1 cellular context compared by ENCODE assay signal in the genomic region with DNA sequence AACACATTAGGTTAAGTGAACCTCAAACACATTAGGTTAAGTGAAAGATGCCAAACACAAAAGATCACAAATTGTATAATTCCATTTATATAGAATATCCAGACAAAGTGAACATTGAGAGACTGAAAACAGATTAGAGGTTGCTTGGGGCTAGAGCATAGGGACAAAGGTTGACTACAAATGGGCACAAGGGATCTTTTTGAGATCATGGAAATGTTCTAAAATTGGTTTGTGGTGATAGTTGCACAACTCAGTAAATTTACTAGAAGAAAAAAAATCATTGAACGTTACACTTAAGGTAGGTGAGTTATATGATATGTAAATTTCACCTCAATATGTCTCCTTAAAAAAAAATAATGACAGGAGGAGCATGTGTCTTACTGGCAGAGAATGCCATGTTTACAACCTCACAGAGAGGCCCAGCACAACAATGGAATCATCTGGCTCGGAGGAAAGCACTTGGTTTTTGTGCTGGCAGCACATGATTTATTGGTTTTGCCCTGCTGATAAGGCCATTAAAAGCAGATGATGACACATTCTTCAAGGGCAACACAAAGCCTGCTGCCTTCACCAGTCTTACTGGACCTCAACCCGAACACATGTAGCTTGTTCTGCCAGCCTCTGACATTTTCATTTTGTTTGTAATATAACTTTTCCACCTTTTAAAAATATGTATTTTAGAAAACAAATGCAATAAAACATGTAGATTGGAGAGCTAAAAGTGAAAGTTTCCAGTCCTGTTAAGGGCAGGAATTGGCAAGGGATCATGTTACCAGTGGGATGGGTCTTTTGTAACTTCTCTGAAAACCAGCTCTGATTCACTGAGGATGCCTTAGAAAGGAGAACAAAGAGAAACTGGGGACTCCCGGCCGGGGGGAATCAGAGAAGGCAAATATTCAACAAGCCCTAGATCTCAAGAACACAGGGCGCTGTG.
A peak's percentile ranks its signal among the peaks of the same experiment; 100 is the strongest.
TF ChIP-seq lines count a peak whose summit lies in the region.

No MANE protein-coding gene starts in this region.

TF ChIP-seq in K562, 482 proteins besides CTCF, POLR2A, EP300 and RAD21 (continued from another document and continues in another):
- TF ChIP-seq SRSF3 (IDR thresholded peaks at IDR 0.05; ENCODE audit: insufficient read depth, low read length) (no peak), RBM34 (IDR thresholded peaks at IDR 0.05; ENCODE audit: borderline replicate concordance, insufficient read depth, low read length) (no peak), SMAD3 (CRISPR knock-in tag; conservative IDR thresholded peaks at IDR 0.05) (peak; percentile 39; the same call in 1 of the 2 replicates), ARHGAP35 (IDR thresholded peaks at IDR 0.05; ENCODE audit: partially characterized antibody) (no peak), CTBP1 (IDR thresholded peaks at IDR 0.05; ENCODE audit: borderline replicate concordance) (peak; percentile 62; the same call in 1 of the 2 replicates), FOXJ2 (tag; IDR thresholded peaks at IDR 0.05) (peak; percentile 82; the same call in 1 of the 2 replicates), TEAD4 (IDR thresholded peaks at IDR 0.05; ENCODE audit: low read length) (peak; percentile 30; the same call in 1 of the 2 replicates), TEAD4 (CRISPR knock-in tag; IDR thresholded peaks at IDR 0.05; ENCODE audit: borderline replicate concordance) (no peak), ZNF766 (CRISPR knock-in tag; conservative IDR thresholded peaks at IDR 0.05) (peak; percentile 89; the same call in 1 of the 2 replicates), SMARCA4 (IDR thresholded peaks at IDR 0.05) (peak; percentile 48; the same call in 1 of the 2 replicates), LCOR (CRISPR knock-in tag; IDR thresholded peaks at IDR 0.05) (no peak), ZBED1 (IDR thresholded peaks at IDR 0.05) (no peak), PHF8 (IDR thresholded peaks at IDR 0.05; ENCODE audit: borderline replicate concordance, low read length) (no peak), SIN3A (IDR thresholded peaks at IDR 0.05; ENCODE audit: borderline replicate concordance in 2 of 2, control insufficient read depth in 1 of 2, low read depth in 2 of 2, low read length in 2 of 2) (no peak), SP1 (CRISPR knock-in tag; IDR thresholded peaks at IDR 0.05) (no peak), MCM7 (IDR thresholded peaks at IDR 0.05) (no peak), TAF7 (tag; IDR thresholded peaks at IDR 0.05) (no peak), FOXA3 (CRISPR knock-in tag; conservative IDR thresholded peaks at IDR 0.05 in 1 of 2, IDR thresholded peaks at IDR 0.05 in 1 of 2) (no peak), ZNF3 (CRISPR knock-in tag; IDR thresholded peaks at IDR 0.05) (no peak), CEBPG (CRISPR knock-in tag; IDR thresholded peaks at IDR 0.05) (no peak), CEBPG (tag; conservative IDR thresholded peaks at IDR 0.05 in 1 of 2, IDR thresholded peaks at IDR 0.05 in 1 of 2) (peak; percentile 88 to 89), PTBP1 (IDR thresholded peaks at IDR 0.05; ENCODE audit: low read depth, low read length) (no peak), OTX1 (CRISPR knock-in tag; IDR thresholded peaks at IDR 0.05) (no peak), ZNF444 (CRISPR knock-in tag; IDR thresholded peaks at IDR 0.05) (no peak), TBP (optimal IDR thresholded peaks at IDR 0.05; ENCODE audit: low read depth, low read length) (no peak), NR2C2 (CRISPR knock-in tag; IDR thresholded peaks at IDR 0.05) (no peak), NR2C2 (tag; IDR thresholded peaks at IDR 0.05) (peak; percentile 19; the same call in 1 of the 2 replicates), ZNF324 (CRISPR knock-in tag; IDR thresholded peaks at IDR 0.05) (no peak), SMARCC2 (IDR thresholded peaks at IDR 0.05; ENCODE audit: low read depth) (no peak), NFE2L1 (tag; IDR thresholded peaks at IDR 0.05; ENCODE audit: borderline replicate concordance, low read depth) (no peak), ZNF212 (CRISPR knock-in tag; IDR thresholded peaks at IDR 0.05) (0 out of 2 replicates have a peak, but pooled peaks have one; percentile 46), PRMT5 (CRISPR knock-in tag; IDR thresholded peaks at IDR 0.05) (no peak), ZKSCAN3 (CRISPR knock-in tag; IDR thresholded peaks at IDR 0.05) (no peak), RBM25 (IDR thresholded peaks at IDR 0.05; ENCODE audit: low read depth, low read length, severe bottlenecking) (no peak), ZNF589 (CRISPR knock-in tag; IDR thresholded peaks at IDR 0.05; ENCODE audit: low read depth) (peak; percentile 93), ZC3H11A (IDR thresholded peaks at IDR 0.05; ENCODE audit: low read depth, low read length) (no peak), CBX5 (IDR thresholded peaks at IDR 0.05; ENCODE audit: borderline replicate concordance, low read depth) (no peak), SNIP1 (IDR thresholded peaks at IDR 0.05; ENCODE audit: low read depth) (no peak), COPS2 (conservative IDR thresholded peaks at IDR 0.05) (no peak)
- TF ChIP-seq, protein P1, sequence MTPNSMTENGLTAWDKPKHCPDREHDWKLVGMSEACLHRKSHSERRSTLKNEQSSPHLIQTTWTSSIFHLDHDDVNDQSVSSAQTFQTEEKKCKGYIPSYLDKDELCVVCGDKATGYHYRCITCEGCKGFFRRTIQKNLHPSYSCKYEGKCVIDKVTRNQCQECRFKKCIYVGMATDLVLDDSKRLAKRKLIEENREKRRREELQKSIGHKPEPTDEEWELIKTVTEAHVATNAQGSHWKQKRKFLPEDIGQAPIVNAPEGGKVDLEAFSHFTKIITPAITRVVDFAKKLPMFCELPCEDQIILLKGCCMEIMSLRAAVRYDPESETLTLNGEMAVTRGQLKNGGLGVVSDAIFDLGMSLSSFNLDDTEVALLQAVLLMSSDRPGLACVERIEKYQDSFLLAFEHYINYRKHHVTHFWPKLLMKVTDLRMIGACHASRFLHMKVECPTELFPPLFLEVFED (CRISPR knock-in tag; conservative IDR thresholded peaks at IDR 0.05): no peak
- TF ChIP-seq, protein P2, sequence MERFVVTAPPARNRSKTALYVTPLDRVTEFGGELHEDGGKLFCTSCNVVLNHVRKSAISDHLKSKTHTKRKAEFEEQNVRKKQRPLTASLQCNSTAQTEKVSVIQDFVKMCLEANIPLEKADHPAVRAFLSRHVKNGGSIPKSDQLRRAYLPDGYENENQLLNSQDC (CRISPR knock-in tag; IDR thresholded peaks at IDR 0.05): no peak
- TF ChIP-seq, protein P3, sequence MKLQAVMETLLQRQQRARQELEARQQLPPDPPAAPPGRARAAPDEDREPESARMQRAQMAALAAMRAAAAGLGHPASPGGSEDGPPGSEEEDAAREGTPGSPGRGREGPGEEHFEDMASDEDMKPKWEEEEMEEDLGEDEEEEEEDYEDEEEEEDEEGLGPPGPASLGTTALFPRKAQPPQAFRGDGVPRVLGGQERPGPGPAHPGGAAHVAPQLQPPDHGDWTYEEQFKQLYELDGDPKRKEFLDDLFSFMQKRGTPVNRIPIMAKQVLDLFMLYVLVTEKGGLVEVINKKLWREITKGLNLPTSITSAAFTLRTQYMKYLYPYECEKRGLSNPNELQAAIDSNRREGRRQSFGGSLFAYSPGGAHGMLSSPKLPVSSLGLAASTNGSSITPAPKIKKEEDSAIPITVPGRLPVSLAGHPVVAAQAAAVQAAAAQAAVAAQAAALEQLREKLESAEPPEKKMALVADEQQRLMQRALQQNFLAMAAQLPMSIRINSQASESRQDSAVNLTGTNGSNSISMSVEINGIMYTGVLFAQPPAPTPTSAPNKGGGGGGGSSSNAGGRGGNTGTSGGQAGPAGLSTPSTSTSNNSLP (IDR thresholded peaks at IDR 0.05; ENCODE audit: borderline replicate concordance, low read depth, low read length): 0 out of 2 replicates have a peak, but pooled peaks have one; percentile 17
- TF ChIP-seq, protein P4, sequence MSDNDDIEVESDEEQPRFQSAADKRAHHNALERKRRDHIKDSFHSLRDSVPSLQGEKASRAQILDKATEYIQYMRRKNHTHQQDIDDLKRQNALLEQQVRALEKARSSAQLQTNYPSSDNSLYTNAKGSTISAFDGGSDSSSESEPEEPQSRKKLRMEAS (CRISPR knock-in tag; IDR thresholded peaks at IDR 0.05): no peak
- TF ChIP-seq, protein P5, sequence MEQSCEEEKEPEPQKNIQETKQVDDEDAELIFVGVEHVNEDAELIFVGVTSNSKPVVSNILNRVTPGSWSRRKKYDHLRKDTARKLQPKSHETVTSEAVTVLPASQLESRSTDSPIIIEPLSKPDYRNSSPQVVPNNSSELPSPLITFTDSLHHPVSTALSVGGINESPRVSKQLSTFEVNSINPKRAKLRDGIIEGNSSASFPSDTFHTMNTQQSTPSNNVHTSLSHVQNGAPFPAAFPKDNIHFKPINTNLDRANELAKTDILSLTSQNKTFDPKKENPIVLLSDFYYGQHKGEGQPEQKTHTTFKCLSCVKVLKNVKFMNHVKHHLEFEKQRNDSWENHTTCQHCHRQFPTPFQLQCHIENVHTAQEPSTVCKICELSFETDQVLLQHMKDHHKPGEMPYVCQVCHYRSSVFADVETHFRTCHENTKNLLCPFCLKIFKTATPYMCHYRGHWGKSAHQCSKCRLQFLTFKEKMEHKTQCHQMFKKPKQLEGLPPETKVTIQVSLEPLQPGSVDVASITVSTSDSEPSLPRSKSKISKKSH (CRISPR knock-in tag; IDR thresholded peaks at IDR 0.05): no peak
- TF ChIP-seq, protein P6, sequence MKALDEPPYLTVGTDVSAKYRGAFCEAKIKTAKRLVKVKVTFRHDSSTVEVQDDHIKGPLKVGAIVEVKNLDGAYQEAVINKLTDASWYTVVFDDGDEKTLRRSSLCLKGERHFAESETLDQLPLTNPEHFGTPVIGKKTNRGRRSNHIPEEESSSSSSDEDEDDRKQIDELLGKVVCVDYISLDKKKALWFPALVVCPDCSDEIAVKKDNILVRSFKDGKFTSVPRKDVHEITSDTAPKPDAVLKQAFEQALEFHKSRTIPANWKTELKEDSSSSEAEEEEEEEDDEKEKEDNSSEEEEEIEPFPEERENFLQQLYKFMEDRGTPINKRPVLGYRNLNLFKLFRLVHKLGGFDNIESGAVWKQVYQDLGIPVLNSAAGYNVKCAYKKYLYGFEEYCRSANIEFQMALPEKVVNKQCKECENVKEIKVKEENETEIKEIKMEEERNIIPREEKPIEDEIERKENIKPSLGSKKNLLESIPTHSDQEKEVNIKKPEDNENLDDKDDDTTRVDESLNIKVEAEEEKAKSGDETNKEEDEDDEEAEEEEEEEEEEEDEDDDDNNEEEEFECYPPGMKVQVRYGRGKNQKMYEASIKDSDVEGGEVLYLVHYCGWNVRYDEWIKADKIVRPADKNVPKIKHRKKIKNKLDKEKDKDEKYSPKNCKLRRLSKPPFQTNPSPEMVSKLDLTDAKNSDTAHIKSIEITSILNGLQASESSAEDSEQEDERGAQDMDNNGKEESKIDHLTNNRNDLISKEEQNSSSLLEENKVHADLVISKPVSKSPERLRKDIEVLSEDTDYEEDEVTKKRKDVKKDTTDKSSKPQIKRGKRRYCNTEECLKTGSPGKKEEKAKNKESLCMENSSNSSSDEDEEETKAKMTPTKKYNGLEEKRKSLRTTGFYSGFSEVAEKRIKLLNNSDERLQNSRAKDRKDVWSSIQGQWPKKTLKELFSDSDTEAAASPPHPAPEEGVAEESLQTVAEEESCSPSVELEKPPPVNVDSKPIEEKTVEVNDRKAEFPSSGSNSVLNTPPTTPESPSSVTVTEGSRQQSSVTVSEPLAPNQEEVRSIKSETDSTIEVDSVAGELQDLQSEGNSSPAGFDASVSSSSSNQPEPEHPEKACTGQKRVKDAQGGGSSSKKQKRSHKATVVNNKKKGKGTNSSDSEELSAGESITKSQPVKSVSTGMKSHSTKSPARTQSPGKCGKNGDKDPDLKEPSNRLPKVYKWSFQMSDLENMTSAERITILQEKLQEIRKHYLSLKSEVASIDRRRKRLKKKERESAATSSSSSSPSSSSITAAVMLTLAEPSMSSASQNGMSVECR (CRISPR knock-in tag; IDR thresholded peaks at IDR 0.05): no peak
- TF ChIP-seq, protein P7, sequence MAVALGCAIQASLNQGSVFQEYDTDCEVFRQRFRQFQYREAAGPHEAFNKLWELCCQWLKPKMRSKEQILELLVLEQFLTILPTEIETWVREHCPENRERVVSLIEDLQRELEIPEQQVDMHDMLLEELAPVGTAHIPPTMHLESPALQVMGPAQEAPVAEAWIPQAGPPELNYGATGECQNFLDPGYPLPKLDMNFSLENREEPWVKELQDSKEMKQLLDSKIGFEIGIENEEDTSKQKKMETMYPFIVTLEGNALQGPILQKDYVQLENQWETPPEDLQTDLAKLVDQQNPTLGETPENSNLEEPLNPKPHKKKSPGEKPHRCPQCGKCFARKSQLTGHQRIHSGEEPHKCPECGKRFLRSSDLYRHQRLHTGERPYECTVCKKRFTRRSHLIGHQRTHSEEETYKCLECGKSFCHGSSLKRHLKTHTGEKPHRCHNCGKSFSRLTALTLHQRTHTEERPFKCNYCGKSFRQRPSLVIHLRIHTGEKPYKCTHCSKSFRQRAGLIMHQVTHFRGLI (CRISPR knock-in tag; IDR thresholded peaks at IDR 0.05): no peak
- TF ChIP-seq, protein P8, sequence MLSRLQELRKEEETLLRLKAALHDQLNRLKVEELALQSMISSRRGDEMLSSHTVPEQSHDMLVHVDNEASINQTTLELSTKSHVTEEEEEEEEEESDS (CRISPR knock-in tag; IDR thresholded peaks at IDR 0.05): no peak
- TF ChIP-seq, protein P9, sequence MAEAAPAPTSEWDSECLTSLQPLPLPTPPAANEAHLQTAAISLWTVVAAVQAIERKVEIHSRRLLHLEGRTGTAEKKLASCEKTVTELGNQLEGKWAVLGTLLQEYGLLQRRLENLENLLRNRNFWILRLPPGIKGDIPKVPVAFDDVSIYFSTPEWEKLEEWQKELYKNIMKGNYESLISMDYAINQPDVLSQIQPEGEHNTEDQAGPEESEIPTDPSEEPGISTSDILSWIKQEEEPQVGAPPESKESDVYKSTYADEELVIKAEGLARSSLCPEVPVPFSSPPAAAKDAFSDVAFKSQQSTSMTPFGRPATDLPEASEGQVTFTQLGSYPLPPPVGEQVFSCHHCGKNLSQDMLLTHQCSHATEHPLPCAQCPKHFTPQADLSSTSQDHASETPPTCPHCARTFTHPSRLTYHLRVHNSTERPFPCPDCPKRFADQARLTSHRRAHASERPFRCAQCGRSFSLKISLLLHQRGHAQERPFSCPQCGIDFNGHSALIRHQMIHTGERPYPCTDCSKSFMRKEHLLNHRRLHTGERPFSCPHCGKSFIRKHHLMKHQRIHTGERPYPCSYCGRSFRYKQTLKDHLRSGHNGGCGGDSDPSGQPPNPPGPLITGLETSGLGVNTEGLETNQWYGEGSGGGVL (CRISPR knock-in tag; IDR thresholded peaks at IDR 0.05): no peak
